ENCODE assay signal across 37 cellular contexts in genomic region chr20:40694246-40694645, GRCh38. TPM values are rescaled to one million over a fixed set of nuclear protein-coding genes. Genes with fewer than 3 reads are reported as not detected.
"Had no signal": no experiment of that assay in that cellular context is flagged by ENCODE, and none has a peak within 500 bp of the region (broad histone marks: within the 10 kb centered on the region; RNA-seq: fewer than 3 reads in every experiment).

No MANE protein-coding gene starts in this region.

- H3K36me3 Mint-ChIP-seq: activated CD4-positive, alpha-beta memory T cell treated with anti-CD3 and anti-CD28 coated beads for 36 hours; activated naive CD8-positive, alpha-beta T cell treated with anti-CD3 and anti-CD28 coated beads for 36 hours had no signal

- ATAC-seq: activated CD8-positive, alpha-beta T cell treated with anti-CD3 and anti-CD28 coated beads for 36 hours; activated naive CD4-positive, alpha-beta T cell treated with anti-CD3 and anti-CD28 coated beads, Interleukin-2, amount 50 U/mL, for 72 hours; activated T-cell treated with anti-CD3 and anti-CD28 coated beads, Interleukin-2, amount 50 U/mL, for 4 hours; activated T-cell treated with anti-CD3 and anti-CD28 coated beads, Interleukin-2, amount 50 U/mL, for 72 hours; activated T-helper 17 cell treated with anti-CD3 and anti-CD28 coated beads, Interleukin-2, amount 50 U/mL, for 72 hours; body of pancreas had no signal

- H3K4me3 Mint-ChIP-seq: activated B cell treated with CpG ODN at 0.5 μM for 24 hours; activated CD4-positive, alpha-beta memory T cell treated with anti-CD3 and anti-CD28 coated beads for 36 hours; activated CD4-positive, alpha-beta T cell treated with anti-CD3 and anti-CD28 coated beads, Interleukin-2, amount 10 ng/mL, durations not matched to agents 24 days and 14 days; activated CD8-positive, alpha-beta T cell treated with anti-CD3 and anti-CD28 coated beads for 36 hours; activated naive CD4-positive, alpha-beta T cell treated with anti-CD3 and anti-CD28 coated beads for 36 hours; activated naive CD8-positive, alpha-beta T cell treated with anti-CD3 and anti-CD28 coated beads for 36 hours; activated T-cell treated with anti-CD3 and anti-CD28 coated beads, Interleukin-2, amount 50 U/mL, for 4 hours; activated T-cell treated with anti-CD3 and anti-CD28 coated beads, Interleukin-2, amount 50 U/mL, for 72 hours; activated T-helper 1 cell treated with anti-CD3 and anti-CD28 coated beads, Interleukin-12 subunit alpha, Interleukin-12 subunit beta, Interleukin-2, Interleukin-4 antibody, amounts not matched to agents 30 ng/mL and 10 ng/mL and 1 ng/mL, durations not matched to agents 14 hours and 24 hours and 36 hours; activated T-helper 17 cell treated with anti-CD3 and anti-CD28 coated beads, Interleukin-2, amount 50 U/mL, for 72 hours; central memory CD8-positive, alpha-beta T cell; T-helper 1 cell treated with Interleukin-12 subunit alpha and Interleukin-12 subunit beta and Interleukin-4 antibody, amounts not matched to agents 30 μg/mL and 1 μg/mL, for 36 hours; T-helper 2 cell treated with Interferon-gamma antibody and Interleukin-4, amounts not matched to agents 5 μg/mL and 100 μg/mL, for 36 hours had no signal

- H3K9me3 ChIP-seq: adrenal gland, body of pancreas, breast epithelium had no signal

- H3K4me1 ChIP-seq: breast epithelium had no signal

- H3K27ac ChIP-seq: adrenal gland, body of pancreas, brain microvascular endothelial cell, breast epithelium, VCaP had no signal

- DNase-seq: activated B cell treated with CpG ODN at 0.5 μM for 24 hours; activated CD4-positive, alpha-beta memory T cell treated with anti-CD3 and anti-CD28 coated beads for 36 hours; activated CD4-positive, alpha-beta T cell treated with anti-CD3 and anti-CD28 coated beads for 4 hours; activated CD4-positive, alpha-beta T cell treated with anti-CD3 and anti-CD28 coated beads, Interleukin-2, amount 10 ng/mL, durations not matched to agents 24 days and 14 days; activated CD4-positive, alpha-beta T cell treated with anti-CD3 and anti-CD28 coated beads, Interleukin-2, amount 50 U/mL, for 1 hour; activated CD4-positive, alpha-beta T cell treated with anti-CD3 and anti-CD28 coated beads, Interleukin-2, amount 50 U/mL, for 4 hours; activated CD4-positive, CD25-positive, alpha-beta regulatory T cell treated with anti-CD3 and anti-CD28 coated beads, Interleukin-2, amount 50 U/mL, for 72 hours; activated CD8-positive, alpha-beta memory T cell treated with anti-CD3 and anti-CD28 coated beads, Interleukin-2, amount 50 U/mL, for 4 hours; activated CD8-positive, alpha-beta T cell treated with anti-CD3 and anti-CD28 coated beads for 36 hours; activated effector memory CD4-positive, alpha-beta T cell treated with anti-CD3 and anti-CD28 coated beads, Interleukin-2, amount 50 U/mL, for 16 hours; activated gamma-delta T cell treated with Interleukin-2 at 50 U/mL for 16 hours; activated naive CD4-positive, alpha-beta T cell; activated naive CD4-positive, alpha-beta T cell treated with anti-CD3 and anti-CD28 coated beads for 36 hours; activated naive CD4-positive, alpha-beta T cell treated with anti-CD3 and anti-CD28 coated beads, Interleukin-2, amount 50 U/mL, for 16 hours; activated naive CD8-positive, alpha-beta T cell treated with anti-CD3 and anti-CD28 coated beads for 36 hours; activated T-cell treated with anti-CD3 and anti-CD28 coated beads for 4 hours; activated T-cell treated with anti-CD3 and anti-CD28 coated beads, Interleukin-2, amount 50 U/mL, for 1 hour; activated T-cell treated with anti-CD3 and anti-CD28 coated beads, Interleukin-2, amount 50 U/mL, for 4 hours; activated T-cell treated with anti-CD3 and anti-CD28 coated beads, Interleukin-2, amount 50 U/mL, for 72 hours; adrenal gland; amniotic stem cell; aorta; body of pancreas; brain microvascular endothelial cell; caudate nucleus; cerebellar nuclear complex; T-helper 1 cell; T-helper 2 cell; T-helper 9 cell had no signal

- H3K9me3 Mint-ChIP-seq: activated B cell treated with CpG ODN at 0.5 μM for 24 hours; activated CD4-positive, alpha-beta memory T cell treated with anti-CD3 and anti-CD28 coated beads for 36 hours; activated CD4-positive, alpha-beta T cell treated with anti-CD3 and anti-CD28 coated beads, Interleukin-2, amount 10 ng/mL, durations not matched to agents 24 days and 14 days; activated CD8-positive, alpha-beta T cell treated with anti-CD3 and anti-CD28 coated beads for 36 hours; activated naive CD4-positive, alpha-beta T cell treated with anti-CD3 and anti-CD28 coated beads for 36 hours; activated naive CD4-positive, alpha-beta T cell treated with anti-CD3 and anti-CD28 coated beads, Interleukin-2, amount 50 U/mL, for 72 hours; activated naive CD8-positive, alpha-beta T cell treated with anti-CD3 and anti-CD28 coated beads for 36 hours; activated T-cell treated with anti-CD3 and anti-CD28 coated beads, Interleukin-2, amount 50 U/mL, for 4 hours; activated T-cell treated with anti-CD3 and anti-CD28 coated beads, Interleukin-2, amount 50 U/mL, for 72 hours; activated T-helper 1 cell treated with anti-CD3 and anti-CD28 coated beads, Interleukin-12 subunit alpha, Interleukin-12 subunit beta, Interleukin-2, Interleukin-4 antibody, amounts not matched to agents 30 ng/mL and 10 ng/mL and 1 ng/mL, durations not matched to agents 14 hours and 24 hours and 36 hours; activated T-helper 17 cell treated with anti-CD3 and anti-CD28 coated beads, Interleukin-2, amount 50 U/mL, for 72 hours; central memory CD8-positive, alpha-beta T cell; T-helper 1 cell treated with Interleukin-12 subunit alpha and Interleukin-12 subunit beta and Interleukin-4 antibody, amounts not matched to agents 30 μg/mL and 1 μg/mL, for 36 hours; T-helper 2 cell treated with Interferon-gamma antibody and Interleukin-4, amounts not matched to agents 5 μg/mL and 100 μg/mL, for 36 hours had no signal

- H3K4me3 ChIP-seq: adrenal gland, body of pancreas, breast epithelium had no signal

- H3K27ac Mint-ChIP-seq: activated B cell treated with CpG ODN at 0.5 μM for 24 hours; activated CD4-positive, alpha-beta memory T cell treated with anti-CD3 and anti-CD28 coated beads for 36 hours; activated CD4-positive, alpha-beta T cell treated with anti-CD3 and anti-CD28 coated beads, Interleukin-2, amount 10 ng/mL, durations not matched to agents 24 days and 14 days; activated CD8-positive, alpha-beta T cell treated with anti-CD3 and anti-CD28 coated beads for 36 hours; activated naive CD4-positive, alpha-beta T cell treated with anti-CD3 and anti-CD28 coated beads for 36 hours; activated naive CD4-positive, alpha-beta T cell treated with anti-CD3 and anti-CD28 coated beads, Interleukin-2, amount 50 U/mL, for 72 hours; activated naive CD8-positive, alpha-beta T cell treated with anti-CD3 and anti-CD28 coated beads for 36 hours; activated T-cell treated with anti-CD3 and anti-CD28 coated beads, Interleukin-2, amount 50 U/mL, for 72 hours; activated T-helper 1 cell treated with anti-CD3 and anti-CD28 coated beads, Interleukin-12 subunit alpha, Interleukin-12 subunit beta, Interleukin-2, Interleukin-4 antibody, amounts not matched to agents 30 ng/mL and 10 ng/mL and 1 ng/mL, durations not matched to agents 14 hours and 24 hours and 36 hours; activated T-helper 17 cell treated with anti-CD3 and anti-CD28 coated beads, Interleukin-2, amount 50 U/mL, for 72 hours; T-helper 1 cell treated with Interleukin-12 subunit alpha and Interleukin-12 subunit beta and Interleukin-4 antibody, amounts not matched to agents 30 μg/mL and 1 μg/mL, for 36 hours; T-helper 2 cell treated with Interferon-gamma antibody and Interleukin-4, amounts not matched to agents 5 μg/mL and 100 μg/mL, for 36 hours had no signal

- H3K36me3 ChIP-seq: adrenal gland, brain microvascular endothelial cell, breast epithelium had no signal

- H3K27me3 ChIP-seq: breast epithelium had no signal

- H3K4me1 Mint-ChIP-seq: activated T-helper 17 cell treated with anti-CD3 and anti-CD28 coated beads, Interleukin-2, amount 50 U/mL, for 72 hours; central memory CD8-positive, alpha-beta T cell had no signal

RNA-seq across cellular contexts. Expression of gene MAFB, which starts 5.2 kb away (rescaled TPM):
- total RNA-seq: activated CD4-positive, alpha-beta memory T cell treated with anti-CD3 and anti-CD28 coated beads for 36 hours; activated CD8-positive, alpha-beta T cell treated with anti-CD3 and anti-CD28 coated beads for 36 hours; activated naive CD4-positive, alpha-beta T cell treated with anti-CD3 and anti-CD28 coated beads for 36 hours; activated naive CD8-positive, alpha-beta T cell treated with anti-CD3 and anti-CD28 coated beads for 36 hours; activated T-helper 17 cell treated with anti-CD3 and anti-CD28 coated beads, Interleukin-2, amount 50 U/mL, for 72 hours had no signal
